In genomic region chr2:233979748-233980147, GRCh38 we compare ENCODE assay signal across 29 cellular contexts.
A peak's percentile ranks its signal among the peaks of the same experiment; 100 is the strongest.
DNase-seq lines count a peak whose midpoint lies in the region; ATAC-seq and TF ChIP-seq lines count a peak whose summit lies in the region.
"Had no signal": no experiment of that assay in that cellular context is flagged by ENCODE, and none has a peak within 500 bp of the region (broad histone marks: within the 10 kb centered on the region; RNA-seq: fewer than 3 reads in every experiment).

No MANE protein-coding gene starts in this region.

- ATAC-seq in left lobe of liver (peak; percentile 56), psoas muscle (no peak), GM21390 (IDR thresholded peaks at IDR 0.05; ENCODE audit: unreplicated experiment) (no peak), GM19467 (IDR thresholded peaks at IDR 0.05; ENCODE audit: unreplicated experiment) (no peak)
- ATAC-seq: activated CD8-positive, alpha-beta T cell treated with anti-CD3 and anti-CD28 coated beads for 36 hours; GM12878; K562; sciatic nerve had no signal

- H3K4me3 ChIP-seq in psoas muscle: no peak overlapping the region
- H3K4me3 ChIP-seq: adrenal gland, GM12878, K562, lung, neural progenitor cell, SJSA1, testis, uterus had no signal

- peaks cover 0 to 2% (median 0%) of the 10 kb centered on the region in 3 donors for H3K27me3 ChIP-seq in psoas muscle (ENCODE audit: insufficient read depth in 3 of 3, low read length in 2 of 3)
- H3K27me3 ChIP-seq: neural progenitor cell, SJSA1, testis, uterus had no signal

- H3K36me3 ChIP-seq in psoas muscle (ENCODE audit: insufficient read depth in 1 of 2, low read depth in 1 of 2): no peaks in the 10 kb centered on the region
- H3K36me3 ChIP-seq: adrenal gland, neural progenitor cell, SJSA1, uterus had no signal

- H3K4me1 ChIP-seq in psoas muscle: no peaks in the 10 kb centered on the region
- H3K4me1 ChIP-seq: uterus had no signal

- DNase-seq in EH (ENCODE audit: low read depth) (peak; percentile 45), HCEC 1CT (peak; percentile 69), RPMI7951 (ENCODE audit: low read depth) (peak; percentile 65), left lobe of liver (ENCODE audit: low spot score) (peak; percentile 84), psoas muscle (no peak), COLO668 (lab: John Stamatoyannopoulos, UW; ENCODE audit: unreplicated experiment) (no peak)
- DNase-seq: activated CD4-positive, CD25-positive, alpha-beta regulatory T cell treated with anti-CD3 and anti-CD28 coated beads, Interleukin-2, amount 50 U/mL, for 72 hours; activated CD8-positive, alpha-beta T cell treated with anti-CD3 and anti-CD28 coated beads for 36 hours; activated effector memory CD4-positive, alpha-beta T cell treated with anti-CD3 and anti-CD28 coated beads, Interleukin-2, amount 50 U/mL, for 16 hours; adrenal gland; DMS79 treated with DMSO at 0.1 percent for 48 hours; glutamatergic neuron; MM.1S; NCI-H2029 treated with DMSO at 0.1 percent for 48 hours; NCI-H526; RPMI8226; stimulated activated CD4-positive, alpha-beta T cell treated with anti-CD3 and anti-CD28 coated beads, Interleukin-4, amount 100 ng/mL, for 4 hours; stimulated activated naive CD4-positive, alpha-beta T cell; testis; uterus had no signal

- 27 to 46% (median 32%) methylated on average over 4 of the region's 4 CpGs for WGBS in psoas muscle, 3 donors

- intact Hi-C loops in psoas muscle (cut with DNase I): loop anchor here in 1 of 2 donors (5.0 to 10.0 kb wide), 2 partner anchors 568 to 1135 kb away; no protein-coding TSS in a partner anchor

- no peak for TF ChIP-seq CTCF in psoas muscle (IDR thresholded peaks at IDR 0.05)

- no peak overlapping the region for H3K27ac ChIP-seq in psoas muscle
- H3K27ac ChIP-seq: adrenal gland, C4-2B, neural progenitor cell, SJSA1, testis, uterus had no signal

- no peaks in the 10 kb centered on the region for H3K9me3 ChIP-seq in psoas muscle
- H3K9me3 ChIP-seq: adrenal gland, SJSA1, testis, uterus had no signal

Comparison
In these comparisons a context has a peak if more than half of its experiments do, and no peak if none do; other contexts are left out.
1. DNase-seq: peak in EH (single experiment), HCEC 1CT (single experiment), RPMI7951 (single experiment) and left lobe of liver (single experiment); none in psoas muscle (0 of 2) and COLO668 (single experiment).